In genomic region chr22:41091139-41092022, GRCh38 we compare ENCODE assay signal across 1 cellular context.
TF ChIP-seq lines count a peak whose summit lies in the region.

No MANE protein-coding gene starts in this region.

TF ChIP-seq in HepG2, 621 proteins besides CTCF, POLR2A, EP300 and RAD21 (continued from another document and continues in another):
- TF ChIP-seq ZFY (CRISPR knock-in tag; IDR thresholded peaks at IDR 0.05) (peak; percentile 16; the same call in 1 of the 2 replicates), KMT2B (CRISPR knock-in tag; IDR thresholded peaks at IDR 0.05) (0 out of 2 replicates have a peak, but pooled peaks have one; percentile 39), GATAD1 (CRISPR knock-in tag; IDR thresholded peaks at IDR 0.05) (peak; percentile 56), EZH2 (conservative IDR thresholded peaks at IDR 0.05; ENCODE audit: low read depth, low read length) (no peak), HNF1A (IDR thresholded peaks at IDR 0.05; ENCODE audit: low read depth) (no peak), HNF1A (CRISPR knock-in tag; IDR thresholded peaks at IDR 0.05; ENCODE audit: borderline replicate concordance) (peak; percentile 37; the same call in 1 of the 2 replicates), TMF1 (CRISPR knock-in tag; IDR thresholded peaks at IDR 0.05; ENCODE audit: low read depth) (no peak), CHCHD3 (CRISPR knock-in tag; IDR thresholded peaks at IDR 0.05) (0 out of 2 replicates have a peak, but pooled peaks have one; percentile 27), HCFC1 (IDR thresholded peaks at IDR 0.05; ENCODE audit: low read depth, low read length) (0 out of 2 replicates have a peak, but pooled peaks have one; percentile 23), SMARCC2 (IDR thresholded peaks at IDR 0.05) (no peak), GABPB1 (CRISPR knock-in tag; IDR thresholded peaks at IDR 0.05) (peak; percentile 91), JUNB (CRISPR knock-in tag; IDR thresholded peaks at IDR 0.05; ENCODE audit: borderline replicate concordance) (no peak), SMAD1 (CRISPR knock-in tag; IDR thresholded peaks at IDR 0.05; ENCODE audit: borderline replicate concordance, low read depth) (no peak), GFI1 (CRISPR knock-in tag; IDR thresholded peaks at IDR 0.05; ENCODE audit: borderline replicate concordance) (no peak), ZNF589 (CRISPR knock-in tag; conservative IDR thresholded peaks at IDR 0.05) (peak; percentile 80; the same call in 1 of the 2 replicates), SP4 (CRISPR knock-in tag; IDR thresholded peaks at IDR 0.05) (peak; percentile 96), CENPX (CRISPR knock-in tag; IDR thresholded peaks at IDR 0.05) (no peak), PBX2 (CRISPR knock-in tag; IDR thresholded peaks at IDR 0.05) (no peak), FOXA1 (IDR thresholded peaks at IDR 0.05) (no peak), FOXA1 (CRISPR knock-in tag; IDR thresholded peaks at IDR 0.05) (no peak), ZNF451 (CRISPR knock-in tag; IDR thresholded peaks at IDR 0.05) (no peak), TFE3 (CRISPR knock-in tag; IDR thresholded peaks at IDR 0.05) (peak; percentile 81), NFE2L1 (CRISPR knock-in tag; IDR thresholded peaks at IDR 0.05; ENCODE audit: borderline replicate concordance) (no peak), THYN1 (CRISPR knock-in tag; IDR thresholded peaks at IDR 0.05; ENCODE audit: borderline replicate concordance, low read depth) (no peak), ZNF644 (CRISPR knock-in tag; IDR thresholded peaks at IDR 0.05; ENCODE audit: low read depth) (no peak), ZNF776 (CRISPR knock-in tag; IDR thresholded peaks at IDR 0.05) (no peak), E2F5 (CRISPR knock-in tag; conservative IDR thresholded peaks at IDR 0.05) (no peak), ZMAT3 (CRISPR knock-in tag; conservative IDR thresholded peaks at IDR 0.05) (no peak; the same call in 1 of the 2 replicates), HBP1 (CRISPR knock-in tag; IDR thresholded peaks at IDR 0.05; ENCODE audit: low read depth) (no peak; the same call in 1 of the 2 replicates), MEF2D (CRISPR knock-in tag; IDR thresholded peaks at IDR 0.05) (no peak; the same call in 1 of the 2 replicates), ZNF691 (CRISPR knock-in tag; IDR thresholded peaks at IDR 0.05; ENCODE audit: borderline replicate concordance, low read depth) (peak; percentile 27; the same call in 1 of the 2 replicates), SMAD9 (CRISPR knock-in tag; IDR thresholded peaks at IDR 0.05) (0 out of 2 replicates have a peak, but pooled peaks have one; percentile 27), ZNF275 (CRISPR knock-in tag; IDR thresholded peaks at IDR 0.05; ENCODE audit: borderline replicate concordance) (0 out of 2 replicates have a peak, but pooled peaks have one; percentile 68), TSC22D2 (CRISPR knock-in tag; IDR thresholded peaks at IDR 0.05; ENCODE audit: borderline replicate concordance) (peak; percentile 38; the same call in 1 of the 2 replicates), ZBTB2 (CRISPR knock-in tag; IDR thresholded peaks at IDR 0.05; ENCODE audit: low read depth) (peak; percentile 73), JUN (CRISPR knock-in tag; IDR thresholded peaks at IDR 0.05) (no peak), NRL (CRISPR knock-in tag; IDR thresholded peaks at IDR 0.05; ENCODE audit: borderline replicate concordance) (no peak)
- TF ChIP-seq, protein P1, sequence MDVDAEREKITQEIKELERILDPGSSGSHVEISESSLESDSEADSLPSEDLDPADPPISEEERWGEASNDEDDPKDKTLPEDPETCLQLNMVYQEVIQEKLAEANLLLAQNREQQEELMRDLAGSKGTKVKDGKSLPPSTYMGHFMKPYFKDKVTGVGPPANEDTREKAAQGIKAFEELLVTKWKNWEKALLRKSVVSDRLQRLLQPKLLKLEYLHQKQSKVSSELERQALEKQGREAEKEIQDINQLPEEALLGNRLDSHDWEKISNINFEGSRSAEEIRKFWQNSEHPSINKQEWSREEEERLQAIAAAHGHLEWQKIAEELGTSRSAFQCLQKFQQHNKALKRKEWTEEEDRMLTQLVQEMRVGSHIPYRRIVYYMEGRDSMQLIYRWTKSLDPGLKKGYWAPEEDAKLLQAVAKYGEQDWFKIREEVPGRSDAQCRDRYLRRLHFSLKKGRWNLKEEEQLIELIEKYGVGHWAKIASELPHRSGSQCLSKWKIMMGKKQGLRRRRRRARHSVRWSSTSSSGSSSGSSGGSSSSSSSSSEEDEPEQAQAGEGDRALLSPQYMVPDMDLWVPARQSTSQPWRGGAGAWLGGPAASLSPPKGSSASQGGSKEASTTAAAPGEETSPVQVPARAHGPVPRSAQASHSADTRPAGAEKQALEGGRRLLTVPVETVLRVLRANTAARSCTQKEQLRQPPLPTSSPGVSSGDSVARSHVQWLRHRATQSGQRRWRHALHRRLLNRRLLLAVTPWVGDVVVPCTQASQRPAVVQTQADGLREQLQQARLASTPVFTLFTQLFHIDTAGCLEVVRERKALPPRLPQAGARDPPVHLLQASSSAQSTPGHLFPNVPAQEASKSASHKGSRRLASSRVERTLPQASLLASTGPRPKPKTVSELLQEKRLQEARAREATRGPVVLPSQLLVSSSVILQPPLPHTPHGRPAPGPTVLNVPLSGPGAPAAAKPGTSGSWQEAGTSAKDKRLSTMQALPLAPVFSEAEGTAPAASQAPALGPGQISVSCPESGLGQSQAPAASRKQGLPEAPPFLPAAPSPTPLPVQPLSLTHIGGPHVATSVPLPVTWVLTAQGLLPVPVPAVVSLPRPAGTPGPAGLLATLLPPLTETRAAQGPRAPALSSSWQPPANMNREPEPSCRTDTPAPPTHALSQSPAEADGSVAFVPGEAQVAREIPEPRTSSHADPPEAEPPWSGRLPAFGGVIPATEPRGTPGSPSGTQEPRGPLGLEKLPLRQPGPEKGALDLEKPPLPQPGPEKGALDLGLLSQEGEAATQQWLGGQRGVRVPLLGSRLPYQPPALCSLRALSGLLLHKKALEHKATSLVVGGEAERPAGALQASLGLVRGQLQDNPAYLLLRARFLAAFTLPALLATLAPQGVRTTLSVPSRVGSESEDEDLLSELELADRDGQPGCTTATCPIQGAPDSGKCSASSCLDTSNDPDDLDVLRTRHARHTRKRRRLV (CRISPR knock-in tag; IDR thresholded peaks at IDR 0.05) = no peak
- TF ChIP-seq, protein P2, sequence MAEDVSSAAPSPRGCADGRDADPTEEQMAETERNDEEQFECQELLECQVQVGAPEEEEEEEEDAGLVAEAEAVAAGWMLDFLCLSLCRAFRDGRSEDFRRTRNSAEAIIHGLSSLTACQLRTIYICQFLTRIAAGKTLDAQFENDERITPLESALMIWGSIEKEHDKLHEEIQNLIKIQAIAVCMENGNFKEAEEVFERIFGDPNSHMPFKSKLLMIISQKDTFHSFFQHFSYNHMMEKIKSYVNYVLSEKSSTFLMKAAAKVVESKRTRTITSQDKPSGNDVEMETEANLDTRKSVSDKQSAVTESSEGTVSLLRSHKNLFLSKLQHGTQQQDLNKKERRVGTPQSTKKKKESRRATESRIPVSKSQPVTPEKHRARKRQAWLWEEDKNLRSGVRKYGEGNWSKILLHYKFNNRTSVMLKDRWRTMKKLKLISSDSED (CRISPR knock-in tag; IDR thresholded peaks at IDR 0.05) = no peak
- TF ChIP-seq, protein P3, sequence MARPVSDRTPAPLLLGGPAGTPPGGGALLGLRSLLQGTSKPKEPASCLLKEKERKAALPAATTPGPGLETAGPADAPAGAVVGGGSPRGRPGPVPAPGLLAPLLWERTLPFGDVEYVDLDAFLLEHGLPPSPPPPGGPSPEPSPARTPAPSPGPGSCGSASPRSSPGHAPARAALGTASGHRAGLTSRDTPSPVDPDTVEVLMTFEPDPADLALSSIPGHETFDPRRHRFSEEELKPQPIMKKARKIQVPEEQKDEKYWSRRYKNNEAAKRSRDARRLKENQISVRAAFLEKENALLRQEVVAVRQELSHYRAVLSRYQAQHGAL (CRISPR knock-in tag; IDR thresholded peaks at IDR 0.05; ENCODE audit: not compliant biosample characterization) = no peak
